In the genomic region with DNA sequence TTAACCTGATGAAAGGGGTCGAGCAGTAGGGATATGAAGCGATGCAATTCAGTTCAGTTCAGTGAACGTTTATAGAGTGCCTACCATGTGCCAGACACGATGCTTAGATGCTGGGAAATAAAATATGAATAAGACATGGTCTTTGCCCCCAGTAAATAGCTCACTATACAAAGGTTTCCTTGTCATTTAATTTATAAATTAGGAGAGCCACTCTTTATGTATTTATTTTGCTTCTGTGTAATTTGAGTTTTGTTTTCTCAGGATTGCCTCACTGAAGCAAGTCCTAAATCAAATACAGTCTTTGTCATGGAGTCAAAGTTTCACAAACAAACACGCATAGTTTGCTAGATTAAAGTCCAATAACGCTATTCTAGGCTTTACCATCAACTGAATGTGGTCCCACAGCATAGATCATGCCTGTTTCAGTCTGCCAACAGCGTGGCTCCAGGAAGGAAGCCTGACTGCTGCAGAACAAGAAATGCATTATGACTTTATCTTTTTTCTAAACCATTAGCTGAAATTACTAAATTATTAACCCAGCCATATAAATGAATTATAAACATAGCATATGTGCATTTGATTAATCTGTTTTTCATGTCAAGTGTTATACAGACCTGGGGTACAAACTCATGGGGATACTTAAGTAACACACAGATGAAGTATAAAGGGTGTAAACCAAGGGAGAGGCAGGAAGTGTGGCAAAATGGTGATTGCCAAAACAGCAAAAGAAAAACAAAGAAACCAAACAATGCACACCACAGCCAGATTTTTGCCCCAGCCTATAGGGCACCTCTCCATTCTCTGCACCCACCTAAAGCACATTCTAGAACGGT, we compare ENCODE assay signal across 1 cellular context.
TF ChIP-seq lines count a peak whose summit lies in the region.

No MANE protein-coding gene starts in this region.

TF ChIP-seq in HepG2, 621 proteins besides CTCF, POLR2A, EP300 and RAD21 (continued from another document and continues in another):
- peak; percentile 96 for TF ChIP-seq POGZ (CRISPR knock-in tag; IDR thresholded peaks at IDR 0.05)
- TF ChIP-seq ZNF33A (CRISPR knock-in tag; IDR thresholded peaks at IDR 0.05; ENCODE audit: borderline replicate concordance) = no peak
- TF ChIP-seq, protein P1, sequence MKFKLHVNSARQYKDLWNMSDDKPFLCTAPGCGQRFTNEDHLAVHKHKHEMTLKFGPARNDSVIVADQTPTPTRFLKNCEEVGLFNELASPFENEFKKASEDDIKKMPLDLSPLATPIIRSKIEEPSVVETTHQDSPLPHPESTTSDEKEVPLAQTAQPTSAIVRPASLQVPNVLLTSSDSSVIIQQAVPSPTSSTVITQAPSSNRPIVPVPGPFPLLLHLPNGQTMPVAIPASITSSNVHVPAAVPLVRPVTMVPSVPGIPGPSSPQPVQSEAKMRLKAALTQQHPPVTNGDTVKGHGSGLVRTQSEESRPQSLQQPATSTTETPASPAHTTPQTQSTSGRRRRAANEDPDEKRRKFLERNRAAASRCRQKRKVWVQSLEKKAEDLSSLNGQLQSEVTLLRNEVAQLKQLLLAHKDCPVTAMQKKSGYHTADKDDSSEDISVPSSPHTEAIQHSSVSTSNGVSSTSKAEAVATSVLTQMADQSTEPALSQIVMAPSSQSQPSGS (CRISPR knock-in tag; IDR thresholded peaks at IDR 0.05) = peak; percentile 91
- no peak for TF ChIP-seq ZNF672 (CRISPR knock-in tag; IDR thresholded peaks at IDR 0.05)
- TF ChIP-seq ESRRA (CRISPR knock-in tag; IDR thresholded peaks at IDR 0.05; ENCODE audit: low read depth) = 0 out of 2 replicates have a peak, but pooled peaks have one; percentile 58
- TF ChIP-seq ZMAT3 (CRISPR knock-in tag; conservative IDR thresholded peaks at IDR 0.05) = no peak
- TF ChIP-seq ZNF607 (CRISPR knock-in tag; IDR thresholded peaks at IDR 0.05; ENCODE audit: borderline replicate concordance) = peak; percentile 59; the same call in 1 of the 2 replicates
- no peak for TF ChIP-seq HOXA9 (CRISPR knock-in tag; IDR thresholded peaks at IDR 0.05; ENCODE audit: borderline replicate concordance)
- TF ChIP-seq, protein P2, sequence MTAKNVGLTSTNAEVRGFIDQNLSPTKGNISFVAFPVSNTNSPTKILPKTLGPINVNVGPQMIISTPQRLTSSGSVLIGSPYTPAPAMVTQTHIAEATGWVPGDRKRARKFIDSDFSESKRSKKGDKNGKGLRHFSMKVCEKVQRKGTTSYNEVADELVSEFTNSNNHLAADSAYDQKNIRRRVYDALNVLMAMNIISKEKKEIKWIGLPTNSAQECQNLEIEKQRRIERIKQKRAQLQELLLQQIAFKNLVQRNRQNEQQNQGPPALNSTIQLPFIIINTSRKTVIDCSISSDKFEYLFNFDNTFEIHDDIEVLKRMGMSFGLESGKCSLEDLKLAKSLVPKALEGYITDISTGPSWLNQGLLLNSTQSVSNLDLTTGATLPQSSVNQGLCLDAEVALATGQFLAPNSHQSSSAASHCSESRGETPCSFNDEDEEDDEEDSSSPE (CRISPR knock-in tag; IDR thresholded peaks at IDR 0.05) = peak; percentile 53
- TF ChIP-seq FIP1L1 (IDR thresholded peaks at IDR 0.05; ENCODE audit: borderline replicate concordance, insufficient read depth, low read depth, low read length) = no peak
- peak; percentile 57 for TF ChIP-seq SMC3 (IDR thresholded peaks at IDR 0.05; ENCODE audit: low read length)
- TF ChIP-seq MZF1 (CRISPR knock-in tag; IDR thresholded peaks at IDR 0.05; ENCODE audit: borderline replicate concordance) = no peak
- TF ChIP-seq RFXAP (CRISPR knock-in tag; IDR thresholded peaks at IDR 0.05; ENCODE audit: borderline replicate concordance) = no peak; the same call in 1 of the 2 replicates
- TF ChIP-seq ZNF160 (CRISPR knock-in tag; IDR thresholded peaks at IDR 0.05) = no peak
- no peak; the same call in 1 of the 2 replicates for TF ChIP-seq LCORL (IDR thresholded peaks at IDR 0.05)
- TF ChIP-seq LCORL (CRISPR knock-in tag; IDR thresholded peaks at IDR 0.05) = peak; percentile 78
- TF ChIP-seq, protein P3, sequence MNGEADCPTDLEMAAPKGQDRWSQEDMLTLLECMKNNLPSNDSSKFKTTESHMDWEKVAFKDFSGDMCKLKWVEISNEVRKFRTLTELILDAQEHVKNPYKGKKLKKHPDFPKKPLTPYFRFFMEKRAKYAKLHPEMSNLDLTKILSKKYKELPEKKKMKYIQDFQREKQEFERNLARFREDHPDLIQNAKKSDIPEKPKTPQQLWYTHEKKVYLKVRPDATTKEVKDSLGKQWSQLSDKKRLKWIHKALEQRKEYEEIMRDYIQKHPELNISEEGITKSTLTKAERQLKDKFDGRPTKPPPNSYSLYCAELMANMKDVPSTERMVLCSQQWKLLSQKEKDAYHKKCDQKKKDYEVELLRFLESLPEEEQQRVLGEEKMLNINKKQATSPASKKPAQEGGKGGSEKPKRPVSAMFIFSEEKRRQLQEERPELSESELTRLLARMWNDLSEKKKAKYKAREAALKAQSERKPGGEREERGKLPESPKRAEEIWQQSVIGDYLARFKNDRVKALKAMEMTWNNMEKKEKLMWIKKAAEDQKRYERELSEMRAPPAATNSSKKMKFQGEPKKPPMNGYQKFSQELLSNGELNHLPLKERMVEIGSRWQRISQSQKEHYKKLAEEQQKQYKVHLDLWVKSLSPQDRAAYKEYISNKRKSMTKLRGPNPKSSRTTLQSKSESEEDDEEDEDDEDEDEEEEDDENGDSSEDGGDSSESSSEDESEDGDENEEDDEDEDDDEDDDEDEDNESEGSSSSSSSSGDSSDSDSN (CRISPR knock-in tag; IDR thresholded peaks at IDR 0.05) = peak; percentile 41; the same call in 1 of the 2 replicates
- peak; percentile 46; the same call in 1 of the 2 replicates for TF ChIP-seq RXRA (CRISPR knock-in tag; IDR thresholded peaks at IDR 0.05)
- TF ChIP-seq BRCA1 (CRISPR knock-in tag; IDR thresholded peaks at IDR 0.05) = 0 out of 2 replicates have a peak, but pooled peaks have one; percentile 39
- TF ChIP-seq SMARCC2 (IDR thresholded peaks at IDR 0.05) = peak; percentile 95
- no peak for TF ChIP-seq ARNT (IDR thresholded peaks at IDR 0.05)
- peak; percentile 76 for TF ChIP-seq RBFOX2 (IDR thresholded peaks at IDR 0.05; ENCODE audit: low read depth, low read length)
- TF ChIP-seq HMG20B (CRISPR knock-in tag; conservative IDR thresholded peaks at IDR 0.05) = no peak; the same call in 1 of the 2 replicates
- TF ChIP-seq PRPF4 (IDR thresholded peaks at IDR 0.05; ENCODE audit: low read depth, low read length, poor library complexity, severe bottlenecking) = no peak
- TF ChIP-seq NCOA2 (CRISPR knock-in tag; IDR thresholded peaks at IDR 0.05) = peak; percentile 99
- TF ChIP-seq ZNF431 (CRISPR knock-in tag; IDR thresholded peaks at IDR 0.05; ENCODE audit: borderline replicate concordance, low read depth) = peak; percentile 88; the same call in 1 of the 2 replicates
- no peak for TF ChIP-seq RBM22 (optimal IDR thresholded peaks at IDR 0.05; ENCODE audit: low read length)
- no peak for TF ChIP-seq NFE2 (CRISPR knock-in tag; IDR thresholded peaks at IDR 0.05)
- TF ChIP-seq ZNF776 (CRISPR knock-in tag; IDR thresholded peaks at IDR 0.05) = no peak
- TF ChIP-seq, protein P4, sequence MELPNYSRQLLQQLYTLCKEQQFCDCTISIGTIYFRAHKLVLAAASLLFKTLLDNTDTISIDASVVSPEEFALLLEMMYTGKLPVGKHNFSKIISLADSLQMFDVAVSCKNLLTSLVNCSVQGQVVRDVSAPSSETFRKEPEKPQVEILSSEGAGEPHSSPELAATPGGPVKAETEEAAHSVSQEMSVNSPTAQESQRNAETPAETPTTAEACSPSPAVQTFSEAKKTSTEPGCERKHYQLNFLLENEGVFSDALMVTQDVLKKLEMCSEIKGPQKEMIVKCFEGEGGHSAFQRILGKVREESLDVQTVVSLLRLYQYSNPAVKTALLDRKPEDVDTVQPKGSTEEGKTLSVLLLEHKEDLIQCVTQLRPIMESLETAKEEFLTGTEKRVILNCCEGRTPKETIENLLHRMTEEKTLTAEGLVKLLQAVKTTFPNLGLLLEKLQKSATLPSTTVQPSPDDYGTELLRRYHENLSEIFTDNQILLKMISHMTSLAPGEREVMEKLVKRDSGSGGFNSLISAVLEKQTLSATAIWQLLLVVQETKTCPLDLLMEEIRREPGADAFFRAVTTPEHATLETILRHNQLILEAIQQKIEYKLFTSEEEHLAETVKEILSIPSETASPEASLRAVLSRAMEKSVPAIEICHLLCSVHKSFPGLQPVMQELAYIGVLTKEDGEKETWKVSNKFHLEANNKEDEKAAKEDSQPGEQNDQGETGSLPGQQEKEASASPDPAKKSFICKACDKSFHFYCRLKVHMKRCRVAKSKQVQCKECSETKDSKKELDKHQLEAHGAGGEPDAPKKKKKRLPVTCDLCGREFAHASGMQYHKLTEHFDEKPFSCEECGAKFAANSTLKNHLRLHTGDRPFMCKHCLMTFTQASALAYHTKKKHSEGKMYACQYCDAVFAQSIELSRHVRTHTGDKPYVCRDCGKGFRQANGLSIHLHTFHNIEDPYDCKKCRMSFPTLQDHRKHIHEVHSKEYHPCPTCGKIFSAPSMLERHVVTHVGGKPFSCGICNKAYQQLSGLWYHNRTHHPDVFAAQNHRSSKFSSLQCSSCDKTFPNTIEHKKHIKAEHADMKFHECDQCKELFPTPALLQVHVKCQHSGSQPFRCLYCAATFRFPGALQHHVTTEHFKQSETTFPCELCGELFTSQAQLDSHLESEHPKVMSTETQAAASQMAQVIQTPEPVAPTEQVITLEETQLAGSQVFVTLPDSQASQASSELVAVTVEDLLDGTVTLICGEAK (IDR thresholded peaks at IDR 0.05) = no peak
- TF ChIP-seq, protein P4 (CRISPR knock-in tag; IDR thresholded peaks at IDR 0.05) = peak; percentile 76; the same call in 1 of the 2 replicates
- no peak for TF ChIP-seq ARNT2 (CRISPR knock-in tag; IDR thresholded peaks at IDR 0.05; ENCODE audit: low read depth)
- no peak for TF ChIP-seq CC2D1A (CRISPR knock-in tag; IDR thresholded peaks at IDR 0.05)
- no peak for TF ChIP-seq PBX3 (CRISPR knock-in tag; IDR thresholded peaks at IDR 0.05; ENCODE audit: borderline replicate concordance)
- peak; percentile 89; the same call in 1 of the 2 replicates for TF ChIP-seq MIER3 (CRISPR knock-in tag; IDR thresholded peaks at IDR 0.05; ENCODE audit: borderline replicate concordance)
- no peak for TF ChIP-seq ZNF263 (CRISPR knock-in tag; IDR thresholded peaks at IDR 0.05)
- no peak for TF ChIP-seq KLF15 (CRISPR knock-in tag; IDR thresholded peaks at IDR 0.05; ENCODE audit: borderline replicate concordance)
- TF ChIP-seq NONO (IDR thresholded peaks at IDR 0.05) = no peak
- peak; percentile 77 for TF ChIP-seq NONO (CRISPR knock-in tag; conservative IDR thresholded peaks at IDR 0.05)
- TF ChIP-seq ZNF432 (CRISPR knock-in tag; IDR thresholded peaks at IDR 0.05; ENCODE audit: borderline replicate concordance) = no peak
- TF ChIP-seq, protein P5, sequence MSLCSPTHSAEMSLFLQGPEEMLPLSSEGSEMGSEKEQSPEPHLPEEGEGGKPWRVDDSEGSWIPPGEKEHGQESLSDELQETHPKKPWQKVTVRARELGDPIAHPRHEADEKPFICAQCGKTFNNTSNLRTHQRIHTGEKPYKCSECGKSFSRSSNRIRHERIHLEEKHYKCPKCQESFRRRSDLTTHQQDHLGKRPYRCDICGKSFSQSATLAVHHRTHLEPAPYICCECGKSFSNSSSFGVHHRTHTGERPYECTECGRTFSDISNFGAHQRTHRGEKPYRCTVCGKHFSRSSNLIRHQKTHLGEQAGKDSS (CRISPR knock-in tag; IDR thresholded peaks at IDR 0.05; ENCODE audit: borderline replicate concordance, low read depth) = no peak
- TF ChIP-seq TOE1 (CRISPR knock-in tag; IDR thresholded peaks at IDR 0.05) = peak; percentile 60
